ENCODE assay signal across 8 cellular contexts in the genomic region with DNA sequence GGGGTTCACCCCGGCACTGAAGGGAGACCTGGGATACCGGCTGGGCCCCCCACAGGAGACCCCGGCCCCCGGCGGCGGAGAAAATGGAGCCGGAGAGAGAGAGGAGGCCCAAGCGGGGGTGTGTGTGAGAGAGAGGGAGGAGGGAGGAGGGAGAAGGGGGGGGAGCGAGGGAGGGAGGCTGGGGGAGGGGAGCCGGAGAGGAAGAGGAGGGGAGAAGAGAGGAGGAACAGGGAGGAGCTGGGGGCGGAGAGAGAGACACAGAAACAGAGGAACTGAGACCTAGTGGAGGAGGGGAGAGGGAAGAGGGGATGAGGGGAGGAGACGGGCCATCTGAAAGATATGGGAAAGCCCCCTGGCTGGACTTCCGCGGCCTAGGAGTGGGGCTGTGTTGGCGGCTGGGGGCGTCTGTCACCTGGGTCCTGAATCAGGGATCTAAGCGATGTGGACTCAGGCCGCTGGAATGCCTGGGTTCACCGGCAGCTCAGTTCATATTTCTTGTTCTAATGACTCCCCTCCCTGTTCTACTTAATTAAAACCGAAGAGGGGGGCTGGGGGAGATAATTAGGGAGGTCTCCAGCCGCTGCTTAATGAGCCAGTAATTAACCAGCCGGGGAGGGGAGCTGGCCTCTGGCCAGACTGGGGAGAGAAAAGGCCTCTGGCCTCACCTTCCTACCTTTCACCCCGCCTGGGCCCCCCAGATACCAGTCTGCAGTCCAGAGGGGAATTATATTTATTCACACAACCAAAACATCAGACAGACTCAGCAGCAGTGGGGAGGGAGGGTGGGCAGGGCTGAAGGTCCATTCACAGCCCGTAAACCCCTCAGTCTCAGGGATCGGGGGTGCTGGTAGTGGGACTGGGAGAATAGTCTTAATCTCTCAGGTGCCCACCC. TPM values are rescaled to one million over a fixed set of nuclear protein-coding genes. Genes with fewer than 3 reads are reported as not detected.
DNase-seq lines count a peak whose midpoint lies in the region; ATAC-seq and TF ChIP-seq lines count a peak whose summit lies in the region.

A gene with protein sequence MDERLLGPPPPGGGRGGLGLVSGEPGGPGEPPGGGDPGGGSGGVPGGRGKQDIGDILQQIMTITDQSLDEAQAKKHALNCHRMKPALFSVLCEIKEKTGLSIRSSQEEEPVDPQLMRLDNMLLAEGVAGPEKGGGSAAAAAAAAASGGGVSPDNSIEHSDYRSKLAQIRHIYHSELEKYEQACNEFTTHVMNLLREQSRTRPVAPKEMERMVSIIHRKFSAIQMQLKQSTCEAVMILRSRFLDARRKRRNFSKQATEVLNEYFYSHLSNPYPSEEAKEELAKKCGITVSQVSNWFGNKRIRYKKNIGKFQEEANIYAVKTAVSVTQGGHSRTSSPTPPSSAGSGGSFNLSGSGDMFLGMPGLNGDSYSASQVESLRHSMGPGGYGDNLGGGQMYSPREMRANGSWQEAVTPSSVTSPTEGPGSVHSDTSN (minus strand): TSS at position 149 of the 892 bp plus-strand sequence. CDS start 287 bp downstream, outside the sequence.

- WGBS in upper lobe of left lung, 2 donors = 7 to 13% methylated on average over 18 to 21 of the region's 25 CpGs

- TF ChIP-seq POLR2A in upper lobe of left lung (IDR thresholded peaks at IDR 0.05) = peak in 2 of 4 donors; percentile 87 to 92

- H3K4me3 ChIP-seq in upper lobe of left lung = peak within 1 kb of the TSS; percentile 72 to 96 (median 83)

- H3K27ac ChIP-seq in upper lobe of left lung = peak within 1 kb of the TSS; percentile 93 to 98 (median 96)

- DNase-seq in ELR (ENCODE audit: low read depth) = peak; percentile 89
- DNase-seq in NCI-H146 (lab: John Stamatoyannopoulos, UW) = peak; percentile 89
- DNase-seq in amniotic stem cell (lab: John Stamatoyannopoulos, UW) = peak; percentile 81
- DNase-seq in left cardiac atrium = peak; percentile 94
- no peak for DNase-seq in progenitor cell of endocrine pancreas (ENCODE audit: low spot score, unreplicated experiment)
- peak in 1 of 2 donors; percentile 95 for DNase-seq in upper lobe of left lung

- peak; percentile 51 for ATAC-seq in HG02588 (IDR thresholded peaks at IDR 0.05; ENCODE audit: unreplicated experiment)
- ATAC-seq in left cardiac atrium = peak; percentile 79 to 82
- ATAC-seq in upper lobe of left lung (ENCODE audit: low FRiP score in 2 of 2) = peak; percentile 83 to 88

- intact Hi-C loops in left cardiac atrium (cut with DNase I) = no loop called here

- peaks cover 72 to 87% (median 82%) of the 10 kb centered on the region in 4 donors for H3K4me1 ChIP-seq in upper lobe of left lung

- peaks cover 50% of the 10 kb centered on the region for H3K4me1 Mint-ChIP-seq in T-helper 1 cell treated with Interleukin-12 subunit alpha and Interleukin-12 subunit beta and Interleukin-4 antibody, amounts not matched to agents 30 μg/mL and 1 μg/mL, for 36 hours (ENCODE audit: low read depth)
- H3K4me1 Mint-ChIP-seq in progenitor cell of endocrine pancreas (ENCODE audit: low read depth) = peaks cover 54% of the 10 kb centered on the region

- H3K27ac Mint-ChIP-seq in T-helper 1 cell treated with Interleukin-12 subunit alpha and Interleukin-12 subunit beta and Interleukin-4 antibody, amounts not matched to agents 30 μg/mL and 1 μg/mL, for 36 hours = peak within 1 kb of the TSS; percentile 98
- H3K27ac Mint-ChIP-seq in progenitor cell of endocrine pancreas = peak within 1 kb of the TSS; percentile 97

- TF ChIP-seq EP300 in upper lobe of left lung (IDR thresholded peaks at IDR 0.05) = no peak

- H3K27me3 Mint-ChIP-seq in T-helper 1 cell treated with Interleukin-12 subunit alpha and Interleukin-12 subunit beta and Interleukin-4 antibody, amounts not matched to agents 30 μg/mL and 1 μg/mL, for 36 hours (ENCODE audit: low read depth) = no peaks in the 10 kb centered on the region
- H3K27me3 Mint-ChIP-seq in progenitor cell of endocrine pancreas = no peaks in the 10 kb centered on the region

- peaks cover 52% of the 10 kb centered on the region for H3K36me3 Mint-ChIP-seq in T-helper 1 cell treated with Interleukin-12 subunit alpha and Interleukin-12 subunit beta and Interleukin-4 antibody, amounts not matched to agents 30 μg/mL and 1 μg/mL, for 36 hours (ENCODE audit: low read depth)
- H3K36me3 Mint-ChIP-seq in progenitor cell of endocrine pancreas (ENCODE audit: insufficient read depth) = peaks cover 14% of the 10 kb centered on the region

- no peaks in the 10 kb centered on the region for H3K9me3 Mint-ChIP-seq in T-helper 1 cell treated with Interleukin-12 subunit alpha and Interleukin-12 subunit beta and Interleukin-4 antibody, amounts not matched to agents 30 μg/mL and 1 μg/mL, for 36 hours
- H3K9me3 Mint-ChIP-seq in progenitor cell of endocrine pancreas (ENCODE audit: low read depth) = no peaks in the 10 kb centered on the region

- H3K27me3 ChIP-seq in upper lobe of left lung = no peaks in the 10 kb centered on the region

- peak within 1 kb of the TSS; percentile 99 for H3K4me3 Mint-ChIP-seq in T-helper 1 cell treated with Interleukin-12 subunit alpha and Interleukin-12 subunit beta and Interleukin-4 antibody, amounts not matched to agents 30 μg/mL and 1 μg/mL, for 36 hours
- H3K4me3 Mint-ChIP-seq in progenitor cell of endocrine pancreas (ENCODE audit: low read depth) = peak within 1 kb of the TSS; percentile 87

- no peak for TF ChIP-seq CTCF in progenitor cell of endocrine pancreas (IDR thresholded peaks at IDR 0.05; ENCODE audit: unreplicated experiment)
- no peak for TF ChIP-seq CTCF in upper lobe of left lung (IDR thresholded peaks at IDR 0.05)

- peaks cover 0 to 24% (median 12%) of the 10 kb centered on the region in 4 donors for H3K36me3 ChIP-seq in upper lobe of left lung

- no peaks in the 10 kb centered on the region for H3K9me3 ChIP-seq in upper lobe of left lung

RNA-seq across cellular contexts. Expression of the gene that starts here (rescaled TPM):
- total RNA-seq in left cardiac atrium (10 to 100 TPM; 43.7 to 47.7 TPM), progenitor cell of endocrine pancreas (260 and 261 TPM in 2 replicates), upper lobe of left lung (100 to 1,000 TPM in 1 of 6 donors, 10 to 100 TPM in 5; 78.6 to 147 (median 93.4) TPM)
